11 cellular contexts compared by ENCODE assay signal in genomic region chr6:6678185-6678671, GRCh38.
DNase-seq lines count a peak whose midpoint lies in the region; ATAC-seq, FAIRE-seq and TF ChIP-seq lines count a peak whose summit lies in the region.
"Had no signal": no experiment of that assay in that cellular context is flagged by ENCODE, and none has a peak within 500 bp of the region (broad histone marks: within the 10 kb centered on the region; RNA-seq: fewer than 3 reads in every experiment).

No MANE protein-coding gene starts in this region.

- no peak overlapping the region for H3K4me3 ChIP-seq in AG10803 (ENCODE audit: low read length)
- no peak overlapping the region for H3K4me3 ChIP-seq in astrocyte (ENCODE audit: insufficient read depth, low read depth, low read length)
- H3K4me3 ChIP-seq: gastrocnemius medialis had no signal

- no peaks in the 10 kb centered on the region for H3K9me3 Mint-ChIP-seq in astrocyte (ENCODE audit: unreplicated experiment)
- H3K9me3 Mint-ChIP-seq in stimulated activated memory B cell treated with anti-CD40 and anti-IgM and Interleukin-4, amounts not matched to agents 10 μg/mL and 1 μg/mL and 100 μg/mL, for 72 hours: no peaks in the 10 kb centered on the region
- H3K9me3 Mint-ChIP-seq: activated naive CD4-positive, alpha-beta T cell treated with anti-CD3 and anti-CD28 coated beads, Interleukin-2, amount 50 U/mL, for 72 hours had no signal

- no peak overlapping the region for H3K9ac ChIP-seq in astrocyte (ENCODE audit: low read length)

- no peaks in the 10 kb centered on the region for H3K27me3 ChIP-seq in astrocyte (ENCODE audit: insufficient read depth, low read length)
- H3K27me3 ChIP-seq: gastrocnemius medialis had no signal

- no peaks in the 10 kb centered on the region for H3K36me3 Mint-ChIP-seq in astrocyte (ENCODE audit: low read depth, unreplicated experiment)
- no peaks in the 10 kb centered on the region for H3K36me3 Mint-ChIP-seq in stimulated activated memory B cell treated with anti-CD40 and anti-IgM and Interleukin-4, amounts not matched to agents 10 μg/mL and 1 μg/mL and 100 μg/mL, for 72 hours
- H3K36me3 Mint-ChIP-seq: activated naive CD4-positive, alpha-beta T cell treated with anti-CD3 and anti-CD28 coated beads, Interleukin-2, amount 50 U/mL, for 72 hours had no signal

- no peaks in the 10 kb centered on the region for H3K36me3 ChIP-seq in astrocyte (ENCODE audit: insufficient read depth, low read length)
- H3K36me3 ChIP-seq: gastrocnemius medialis had no signal

- TF ChIP-seq CTCF in AG10803 (conservative IDR thresholded peaks at IDR 0.05; ENCODE audit: low read length) (no peak), astrocyte (IDR thresholded peaks at IDR 0.05; ENCODE audit: insufficient read depth, low read depth, low read length) (no peak)

- H3K79me2 ChIP-seq in astrocyte (ENCODE audit: insufficient read depth, low read length): no peaks in the 10 kb centered on the region

- no peak overlapping the region for H3K4me2 ChIP-seq in astrocyte (ENCODE audit: low read length)

- ATAC-seq in left colon: peak; percentile 90
- ATAC-seq in HG02642 (IDR thresholded peaks at IDR 0.05; ENCODE audit: poor library complexity, unreplicated experiment): no peak
- no peak for ATAC-seq in stimulated activated memory B cell treated with anti-CD40 and anti-IgM and Interleukin-4, amounts not matched to agents 10 μg/mL and 1 μg/mL and 100 μg/mL, for 72 hours
- ATAC-seq: gastrocnemius medialis had no signal

- TF ChIP-seq EP300 in Ishikawa (IDR thresholded peaks at IDR 0.05; ENCODE audit: borderline replicate concordance): peak; percentile 6; the same call in 1 of the 2 replicates

- H4K20me1 ChIP-seq in astrocyte (ENCODE audit: insufficient read depth, low read length): no peaks in the 10 kb centered on the region

- peaks cover 13% of the 10 kb centered on the region for H3K4me1 Mint-ChIP-seq in astrocyte (ENCODE audit: low read depth, unreplicated experiment)
- peaks cover 8% of the 10 kb centered on the region for H3K4me1 Mint-ChIP-seq in stimulated activated memory B cell treated with anti-CD40 and anti-IgM and Interleukin-4, amounts not matched to agents 10 μg/mL and 1 μg/mL and 100 μg/mL, for 72 hours

- no peak for FAIRE-seq in astrocyte (lab: Jason Lieb, UNC)

- no peak overlapping the region for H3K27ac ChIP-seq in astrocyte (ENCODE audit: low read depth, low read length)
- H3K27ac ChIP-seq: VCaP had no signal

- H2AFZ ChIP-seq in astrocyte (ENCODE audit: low read depth, low read length): no peak overlapping the region

- no peaks in the 10 kb centered on the region for H3K27me3 Mint-ChIP-seq in astrocyte (ENCODE audit: low read depth, unreplicated experiment)
- H3K27me3 Mint-ChIP-seq in stimulated activated memory B cell treated with anti-CD40 and anti-IgM and Interleukin-4, amounts not matched to agents 10 μg/mL and 1 μg/mL and 100 μg/mL, for 72 hours: no peaks in the 10 kb centered on the region

- no peaks in the 10 kb centered on the region for H3K9me3 ChIP-seq in astrocyte (ENCODE audit: insufficient read depth, low read depth, low read length)
- H3K9me3 ChIP-seq: gastrocnemius medialis had no signal

- no peaks in the 10 kb centered on the region for H3K4me1 ChIP-seq in astrocyte (ENCODE audit: insufficient read depth, low read length)

- H3K4me3 Mint-ChIP-seq in astrocyte (ENCODE audit: unreplicated experiment): no peak overlapping the region
- no peak overlapping the region for H3K4me3 Mint-ChIP-seq in stimulated activated memory B cell treated with anti-CD40 and anti-IgM and Interleukin-4, amounts not matched to agents 10 μg/mL and 1 μg/mL and 100 μg/mL, for 72 hours

- peak; percentile 42 for DNase-seq in AG10803 (ENCODE audit: low read depth)
- DNase-seq in astrocyte (ENCODE audit: low read depth): peak; percentile 42
- DNase-seq in left colon: peak; percentile 61 to 79
- no peak for DNase-seq in stimulated activated CD4-positive, alpha-beta T cell treated with anti-CD3 and anti-CD28 coated beads, Interleukin-12 subunit alpha, Interleukin-12 subunit beta, amount 100 ng/mL, for 4 hours
- no peak for DNase-seq in DMS79 (lab: John Stamatoyannopoulos, UW)
- DNase-seq: gastrocnemius medialis had no signal

- H3K27ac Mint-ChIP-seq in astrocyte (ENCODE audit: unreplicated experiment): peak overlapping the region; percentile 53
- no peak overlapping the region for H3K27ac Mint-ChIP-seq in stimulated activated memory B cell treated with anti-CD40 and anti-IgM and Interleukin-4, amounts not matched to agents 10 μg/mL and 1 μg/mL and 100 μg/mL, for 72 hours

- no peak for TF ChIP-seq RAD21 in Ishikawa (IDR thresholded peaks at IDR 0.05; ENCODE audit: low read depth)

- intact Hi-C loops in left colon (cut with DNase I, micrococcal nuclease): loop anchor here in 1 of 2 donors (5.0 to 10.0 kb wide), 2 partner anchors 559 to 937 kb away; no protein-coding TSS in a partner anchor

TF ChIP-seq in Ishikawa, 13 proteins besides CTCF, POLR2A, EP300 and RAD21:
- TF ChIP-seq TAF1 (IDR thresholded peaks at IDR 0.05; ENCODE audit: low read depth) (no peak), REST (IDR thresholded peaks at IDR 0.05; ENCODE audit: low read depth) (no peak), MAX (IDR thresholded peaks at IDR 0.05) (peak; percentile 40; the same call in 1 of the 2 replicates), CREB1 (IDR thresholded peaks at IDR 0.05; ENCODE audit: low read depth) (peak; percentile 72), NFIC (IDR thresholded peaks at IDR 0.05) (0 out of 2 replicates have a peak, but pooled peaks have one; percentile 37)

Comparison
In these comparisons a context has a peak if more than half of its experiments do, and no peak if none do; other contexts are left out.
1. DNase-seq: peak in AG10803 (single experiment), astrocyte (single experiment) and left colon (2 of 2); none in stimulated activated CD4-positive, alpha-beta T cell treated with anti-CD3 and anti-CD28 coated beads, Interleukin-12 subunit alpha, Interleukin-12 subunit beta, amount 100 ng/mL, for 4 hours (single experiment) and DMS79 (single experiment).